In genomic region chr4:121189811-121190210, GRCh38 we compare ENCODE assay signal across 8 cellular contexts. TPM values are rescaled to one million over a fixed set of nuclear protein-coding genes. Genes with fewer than 3 reads are reported as not detected.
DNase-seq lines count a peak whose midpoint lies in the region; ATAC-seq and TF ChIP-seq lines count a peak whose summit lies in the region.

No MANE protein-coding gene starts in this region.

- no peaks in the 10 kb centered on the region for H3K9me3 Mint-ChIP-seq in activated naive CD8-positive, alpha-beta T cell treated with anti-CD3 and anti-CD28 coated beads for 36 hours

- peaks cover 49% of the 10 kb centered on the region for H3K4me1 Mint-ChIP-seq in activated naive CD8-positive, alpha-beta T cell treated with anti-CD3 and anti-CD28 coated beads for 36 hours

- CTCF ChIA-PET in GM10248 (lab: Yijun Ruan, JAX) = interaction anchor here (1.2 to 8.2 kb wide), 8 partner anchors 9 to 118 kb away, joined by 3 to 144 read pairs (median 7); no protein-coding TSS in a partner anchor

- DNase-seq in GM10248 (ENCODE audit: extremely low spot score) (peak; percentile 35), Kasumi-1 (lab: John Stamatoyannopoulos, UW) (peak; percentile 33 to 55), NCI-H1436 (lab: John Stamatoyannopoulos, UW) (no peak), DMS53 treated with DMSO at 0.1 percent for 48 hours (lab: John Stamatoyannopoulos, UW; ENCODE audit: unreplicated experiment) (no peak), NCI-H526 treated with DMSO at 0.1 percent for 48 hours (lab: John Stamatoyannopoulos, UW) (no peak), GM19238 (ENCODE audit: insufficient read length, low spot score) (no peak)
- peak; percentile 33 for DNase-seq in activated naive CD8-positive, alpha-beta T cell treated with anti-CD3 and anti-CD28 coated beads for 36 hours

- H3K36me3 Mint-ChIP-seq in activated naive CD8-positive, alpha-beta T cell treated with anti-CD3 and anti-CD28 coated beads for 36 hours = peaks cover 5% of the 10 kb centered on the region

- POLR2A ChIA-PET in GM10248 (lab: Yijun Ruan, JAX) = no interaction called here

- H3K27me3 Mint-ChIP-seq in activated naive CD8-positive, alpha-beta T cell treated with anti-CD3 and anti-CD28 coated beads for 36 hours = no peaks in the 10 kb centered on the region

- H3K4me3 Mint-ChIP-seq in activated naive CD8-positive, alpha-beta T cell treated with anti-CD3 and anti-CD28 coated beads for 36 hours = peak overlapping the region; percentile 51

- ATAC-seq in GM21576 (IDR thresholded peaks at IDR 0.05; ENCODE audit: unreplicated experiment) = peak; percentile 96

- peak overlapping the region; percentile 4 for H3K27ac Mint-ChIP-seq in activated naive CD8-positive, alpha-beta T cell treated with anti-CD3 and anti-CD28 coated beads for 36 hours

- TF ChIP-seq CTCF in GM10248 (IDR thresholded peaks at IDR 0.05; ENCODE audit: control extremely low read depth, extremely low read depth, low read depth, missing control alignments) = no peak

RNA-seq across cellular contexts. Expression of gene TNIP3, which starts 25.7 kb away (rescaled TPM):
- 1 to 10 TPM; 3.3 TPM for total RNA-seq in activated naive CD8-positive, alpha-beta T cell treated with anti-CD3 and anti-CD28 coated beads for 36 hours

Comparison
In these comparisons a context has a peak if more than half of its experiments do, and no peak if none do; other contexts are left out.
1. DNase-seq: peak in GM10248 (single experiment), Kasumi-1 (2 of 2) and activated naive CD8-positive, alpha-beta T cell treated with anti-CD3 and anti-CD28 coated beads for 36 hours (single experiment); none in NCI-H1436 (single experiment), DMS53 treated with DMSO at 0.1 percent for 48 hours (single experiment), NCI-H526 treated with DMSO at 0.1 percent for 48 hours (single experiment) and GM19238 (single experiment).